In genomic region chr2:200320991-200321390, GRCh38 we compare ENCODE assay signal across 1 cellular context.
TF ChIP-seq lines count a peak whose summit lies in the region.

No MANE protein-coding gene starts in this region.

TF ChIP-seq in HepG2, 621 proteins besides CTCF, POLR2A, EP300 and RAD21 (continued from another document):
- TF ChIP-seq ZNF512B (CRISPR knock-in tag; IDR thresholded peaks at IDR 0.05; ENCODE audit: borderline replicate concordance) (no peak), ZNF614 (CRISPR knock-in tag; IDR thresholded peaks at IDR 0.05; ENCODE audit: borderline replicate concordance) (no peak), GATA4 (IDR thresholded peaks at IDR 0.05; ENCODE audit: borderline replicate concordance, low read depth) (no peak), ZNF280D (CRISPR knock-in tag; IDR thresholded peaks at IDR 0.05) (no peak), NCOA5 (CRISPR knock-in tag; IDR thresholded peaks at IDR 0.05) (no peak), KLF12 (CRISPR knock-in tag; IDR thresholded peaks at IDR 0.05; ENCODE audit: borderline replicate concordance) (no peak), HNF4A (CRISPR knock-in tag; IDR thresholded peaks at IDR 0.05) (no peak), ZBTB25 (CRISPR knock-in tag; IDR thresholded peaks at IDR 0.05) (0 out of 2 replicates have a peak, but pooled peaks have one; percentile 5), ZNF646 (CRISPR knock-in tag; IDR thresholded peaks at IDR 0.05) (peak; percentile 77), CBX5 (CRISPR knock-in tag; IDR thresholded peaks at IDR 0.05; ENCODE audit: borderline replicate concordance) (no peak), PATZ1 (CRISPR knock-in tag; IDR thresholded peaks at IDR 0.05) (no peak)
TF ChIP-seq in HepG2: peak in this region for 6.
